1 cellular context compared by ENCODE assay signal in genomic region chr7:157016024-157016351, GRCh38.
TF ChIP-seq lines count a peak whose summit lies in the region.

No MANE protein-coding gene starts in this region.

TF ChIP-seq in GM23338, 12 proteins besides CTCF, POLR2A, EP300 and RAD21 (continued from another document):
- TF ChIP-seq ZNF462 (CRISPR knock-in tag; IDR thresholded peaks at IDR 0.05) (no peak), STAT1 (IDR thresholded peaks at IDR 0.05; ENCODE audit: unreplicated experiment) (no peak)
